ENCODE assay signal across 17 cellular contexts in genomic region chr10:128017825-128018224, GRCh38.
DNase-seq lines count a peak whose midpoint lies in the region; ATAC-seq and TF ChIP-seq lines count a peak whose summit lies in the region.
"Had no signal": no experiment of that assay in that cellular context is flagged by ENCODE, and none has a peak within 500 bp of the region (broad histone marks: within the 10 kb centered on the region; RNA-seq: fewer than 3 reads in every experiment).

No MANE protein-coding gene starts in this region.

- no CpG with 5 or more reads among the region's 14 CpGs for WGBS in neuronal stem cell (ENCODE audit: extremely low coverage in 2 of 2, insufficient read length in 2 of 2, insufficient replicate concordance in 1 of 2), 2 donors

- no peaks in the 10 kb centered on the region for H3K79me1 ChIP-seq in neuronal stem cell (ENCODE audit: low read depth, low read length)

- H3K9me3 Mint-ChIP-seq in activated CD4-positive, alpha-beta memory T cell treated with anti-CD3 and anti-CD28 coated beads, Interleukin-2, amount 10 ng/mL, durations not matched to agents 7 days and 5 days = no peaks in the 10 kb centered on the region
- H3K9me3 Mint-ChIP-seq in activated CD4-positive, alpha-beta memory T cell treated with anti-CD3 and anti-CD28 coated beads for 36 hours = no peaks in the 10 kb centered on the region
- H3K9me3 Mint-ChIP-seq in CD14-positive monocyte = peaks cover 0 to 3% (median 0%) of the 10 kb centered on the region in 7 donors
- H3K9me3 Mint-ChIP-seq in activated T-helper 1 cell treated with anti-CD3 and anti-CD28 coated beads, Interleukin-12 subunit alpha, Interleukin-12 subunit beta, Interleukin-2, Interleukin-4 antibody, amounts not matched to agents 30 ng/mL and 10 ng/mL and 1 ng/mL, durations not matched to agents 14 hours and 24 hours and 36 hours = no peaks in the 10 kb centered on the region

- no peak overlapping the region for H3K4me3 ChIP-seq in neuronal stem cell (ENCODE audit: low read length in 2 of 2)
- H3K4me3 ChIP-seq: A549, K562 had no signal

- no peak overlapping the region for H3K4me2 ChIP-seq in neuronal stem cell (ENCODE audit: insufficient read depth, low read length, poor library complexity, severe bottlenecking)
- H3K4me2 ChIP-seq: A549 had no signal

- H4K91ac ChIP-seq in neuronal stem cell (ENCODE audit: low read depth, low read length, poor library complexity) = no peak overlapping the region

- H3K18ac ChIP-seq in neuronal stem cell (ENCODE audit: low read length) = no peak overlapping the region

- peak overlapping the region; percentile 35 for H2BK5ac ChIP-seq in neuronal stem cell (ENCODE audit: low read length)

- no peak for ATAC-seq in activated CD4-positive, CD25-positive, alpha-beta regulatory T cell treated with anti-CD3 and anti-CD28 coated beads, Interleukin-2, amount 50 U/mL, for 24 hours
- ATAC-seq: A549, K562 had no signal

- POLR2A ChIA-PET in activated CD4-positive, alpha-beta memory T cell treated with anti-CD3 and anti-CD28 coated beads, Interleukin-2, amount 10 ng/mL, durations not matched to agents 7 days and 5 days (lab: Charles Lee) = interaction anchor here (1.1 kb wide), 1 partner anchor 9 kb away, joined by 3 read pairs; no protein-coding TSS in a partner anchor
- POLR2A ChIA-PET in activated CD4-positive, alpha-beta memory T cell treated with anti-CD3 and anti-CD28 coated beads for 36 hours (lab: Charles Lee) = interaction anchor here (0.8 kb wide), 1 partner anchor 9 kb away, joined by 3 read pairs; no protein-coding TSS in a partner anchor

- peak overlapping the region; percentile 30 for H2AK5ac ChIP-seq in neuronal stem cell (ENCODE audit: low read depth, low read length)

- H3K27me3 Mint-ChIP-seq in activated CD4-positive, alpha-beta memory T cell treated with anti-CD3 and anti-CD28 coated beads, Interleukin-2, amount 10 ng/mL, durations not matched to agents 7 days and 5 days = peaks cover 6% of the 10 kb centered on the region
- H3K27me3 Mint-ChIP-seq in activated CD4-positive, alpha-beta memory T cell treated with anti-CD3 and anti-CD28 coated beads for 36 hours = peaks cover 3% of the 10 kb centered on the region
- H3K27me3 Mint-ChIP-seq in CD14-positive monocyte (ENCODE audit: low read depth in 3 of 3) = peaks cover 1 to 4% (median 2%) of the 10 kb centered on the region in 3 donors
- H3K27me3 Mint-ChIP-seq in activated T-helper 1 cell treated with anti-CD3 and anti-CD28 coated beads, Interleukin-12 subunit alpha, Interleukin-12 subunit beta, Interleukin-2, Interleukin-4 antibody, amounts not matched to agents 30 ng/mL and 10 ng/mL and 1 ng/mL, durations not matched to agents 14 hours and 24 hours and 36 hours (ENCODE audit: insufficient read depth) = peaks cover 3% of the 10 kb centered on the region

- H2BK12ac ChIP-seq in neuronal stem cell (ENCODE audit: low read length) = no peak overlapping the region

- CTCF ChIA-PET in activated CD4-positive, alpha-beta memory T cell treated with anti-CD3 and anti-CD28 coated beads, Interleukin-2, amount 10 ng/mL, durations not matched to agents 7 days and 5 days (lab: Charles Lee) = no interaction called here
- CTCF ChIA-PET in activated CD4-positive, alpha-beta memory T cell treated with anti-CD3 and anti-CD28 coated beads for 36 hours (lab: Charles Lee) = interaction anchor here (1.5 kb wide), 1 partner anchor 17 kb away, joined by 3 read pairs; no protein-coding TSS in a partner anchor

- no peak overlapping the region for H3K27ac Mint-ChIP-seq in activated CD4-positive, alpha-beta memory T cell treated with anti-CD3 and anti-CD28 coated beads, Interleukin-2, amount 10 ng/mL, durations not matched to agents 7 days and 5 days
- no peak overlapping the region for H3K27ac Mint-ChIP-seq in activated CD4-positive, alpha-beta memory T cell treated with anti-CD3 and anti-CD28 coated beads for 36 hours
- peak overlapping the region in 1 of 7 donors; percentile 17 for H3K27ac Mint-ChIP-seq in CD14-positive monocyte
- H3K27ac Mint-ChIP-seq in activated T-helper 1 cell treated with anti-CD3 and anti-CD28 coated beads, Interleukin-12 subunit alpha, Interleukin-12 subunit beta, Interleukin-2, Interleukin-4 antibody, amounts not matched to agents 30 ng/mL and 10 ng/mL and 1 ng/mL, durations not matched to agents 14 hours and 24 hours and 36 hours = no peak overlapping the region

- intact Hi-C loops in activated CD4-positive, alpha-beta memory T cell treated with anti-CD3 and anti-CD28 coated beads for 36 hours (cut with micrococcal nuclease) = no loop called here
- intact Hi-C loops in CD14-positive monocyte (cut with micrococcal nuclease) = no loop called here
- intact Hi-C loops in activated T-helper 1 cell treated with anti-CD3 and anti-CD28 coated beads, Interleukin-12 subunit alpha, Interleukin-12 subunit beta, Interleukin-2, Interleukin-4 antibody, amounts not matched to agents 30 ng/mL and 10 ng/mL and 1 ng/mL, durations not matched to agents 14 hours and 24 hours and 36 hours (cut with micrococcal nuclease) = no loop called here

- no peak overlapping the region for H4K8ac ChIP-seq in neuronal stem cell (ENCODE audit: low read depth, low read length)

- H2BK120ac ChIP-seq in neuronal stem cell (ENCODE audit: low read depth, low read length) = no peak overlapping the region

- TF ChIP-seq CTCF in CD14-positive monocyte (IDR thresholded peaks at IDR 0.05) = no peak

- H3K9ac ChIP-seq in neuronal stem cell (ENCODE audit: low read depth, low read length, poor library complexity) = no peak overlapping the region

- no peaks in the 10 kb centered on the region for H3K36me3 ChIP-seq in neuronal stem cell (replicated peaks in 1 of 2; ENCODE audit: control insufficient read depth in 2 of 2, insufficient read depth in 2 of 2, low read length in 2 of 2)

- peak overlapping the region; percentile 45 for H3K4me3 Mint-ChIP-seq in activated CD4-positive, alpha-beta memory T cell treated with anti-CD3 and anti-CD28 coated beads, Interleukin-2, amount 10 ng/mL, durations not matched to agents 7 days and 5 days
- no peak overlapping the region for H3K4me3 Mint-ChIP-seq in activated CD4-positive, alpha-beta memory T cell treated with anti-CD3 and anti-CD28 coated beads for 36 hours
- peak overlapping the region in 1 of 2 donors; percentile 37 for H3K4me3 Mint-ChIP-seq in CD14-positive monocyte
- H3K4me3 Mint-ChIP-seq in activated T-helper 1 cell treated with anti-CD3 and anti-CD28 coated beads, Interleukin-12 subunit alpha, Interleukin-12 subunit beta, Interleukin-2, Interleukin-4 antibody, amounts not matched to agents 30 ng/mL and 10 ng/mL and 1 ng/mL, durations not matched to agents 14 hours and 24 hours and 36 hours = peak overlapping the region; percentile 60

- no peak for DNase-seq in activated CD4-positive, alpha-beta memory T cell treated with anti-CD3 and anti-CD28 coated beads, Interleukin-2, amount 10 ng/mL, durations not matched to agents 7 days and 5 days
- no peak for DNase-seq in activated CD4-positive, alpha-beta memory T cell treated with anti-CD3 and anti-CD28 coated beads for 36 hours
- DNase-seq in CD14-positive monocyte (ENCODE audit: low spot score) (peak; percentile 34), neuronal stem cell (ENCODE audit: low spot score) (no peak), GDM1 (lab: John Stamatoyannopoulos, UW) (no peak), NCI-H1436 (lab: John Stamatoyannopoulos, UW) (no peak)
- DNase-seq in activated T-helper 1 cell treated with anti-CD3 and anti-CD28 coated beads, Interleukin-12 subunit alpha, Interleukin-12 subunit beta, Interleukin-2, Interleukin-4 antibody, amounts not matched to agents 30 ng/mL and 10 ng/mL and 1 ng/mL, durations not matched to agents 14 hours and 24 hours and 36 hours (ENCODE audit: low spot score) = no peak
- DNase-seq: MV-4-11, NCI-H187 treated with DMSO at 0.1 percent for 48 hours, NCI-H2227 treated with DMSO at 0.1 percent for 48 hours, NCI-H510A treated with DMSO at 0.1 percent for 48 hours, NCI-H774, RPMI8226, SHP77 treated with DMSO at 0.1 percent for 48 hours had no signal

- H3K4me1 ChIP-seq in neuronal stem cell (ENCODE audit: control insufficient read depth in 2 of 2, insufficient read depth in 1 of 2, low read depth in 1 of 2, low read length in 2 of 2) = no peaks in the 10 kb centered on the region
- H3K4me1 ChIP-seq: A549 had no signal

- H3K4me1 Mint-ChIP-seq in activated CD4-positive, alpha-beta memory T cell treated with anti-CD3 and anti-CD28 coated beads, Interleukin-2, amount 10 ng/mL, durations not matched to agents 7 days and 5 days = peaks cover 12% of the 10 kb centered on the region
- H3K4me1 Mint-ChIP-seq in activated CD4-positive, alpha-beta memory T cell treated with anti-CD3 and anti-CD28 coated beads for 36 hours (ENCODE audit: low read depth) = peaks cover 8% of the 10 kb centered on the region
- H3K4me1 Mint-ChIP-seq in CD14-positive monocyte = peaks cover 2% of the 10 kb centered on the region
- peaks cover 11% of the 10 kb centered on the region for H3K4me1 Mint-ChIP-seq in activated T-helper 1 cell treated with anti-CD3 and anti-CD28 coated beads, Interleukin-12 subunit alpha, Interleukin-12 subunit beta, Interleukin-2, Interleukin-4 antibody, amounts not matched to agents 30 ng/mL and 10 ng/mL and 1 ng/mL, durations not matched to agents 14 hours and 24 hours and 36 hours (ENCODE audit: low read depth)

- peaks cover 0 to 5% of the 10 kb centered on the region in 2 donors for H3K9me3 ChIP-seq in neuronal stem cell (replicated peaks in 1 of 2; ENCODE audit: control insufficient read depth in 2 of 2, insufficient read depth in 1 of 2, low read depth in 1 of 2, low read length in 2 of 2)
- H3K9me3 ChIP-seq: A549 had no signal

- no peaks in the 10 kb centered on the region for H3K36me3 Mint-ChIP-seq in activated CD4-positive, alpha-beta memory T cell treated with anti-CD3 and anti-CD28 coated beads, Interleukin-2, amount 10 ng/mL, durations not matched to agents 7 days and 5 days (ENCODE audit: low read depth)
- H3K36me3 Mint-ChIP-seq in activated CD4-positive, alpha-beta memory T cell treated with anti-CD3 and anti-CD28 coated beads for 36 hours = no peaks in the 10 kb centered on the region
- H3K36me3 Mint-ChIP-seq in CD14-positive monocyte = peaks cover 28 to 45% of the 10 kb centered on the region in 2 donors
- H3K36me3 Mint-ChIP-seq in activated T-helper 1 cell treated with anti-CD3 and anti-CD28 coated beads, Interleukin-12 subunit alpha, Interleukin-12 subunit beta, Interleukin-2, Interleukin-4 antibody, amounts not matched to agents 30 ng/mL and 10 ng/mL and 1 ng/mL, durations not matched to agents 14 hours and 24 hours and 36 hours (ENCODE audit: low read depth) = no peaks in the 10 kb centered on the region

- H3K23ac ChIP-seq in neuronal stem cell (ENCODE audit: low read depth, low read length, poor library complexity) = peak overlapping the region; percentile 31

- H3K4ac ChIP-seq in neuronal stem cell (ENCODE audit: low read length) = no peak overlapping the region

- H3K27me3 ChIP-seq in neuronal stem cell (ENCODE audit: control insufficient read depth in 3 of 3, insufficient read depth in 3 of 3, low read depth in 1 of 3, low read length in 3 of 3) = no peaks in the 10 kb centered on the region

- no peak overlapping the region for H3K27ac ChIP-seq in neuronal stem cell (replicated peaks; ENCODE audit: low read length)
- H3K27ac ChIP-seq: A549 had no signal

- H3K14ac ChIP-seq in neuronal stem cell (ENCODE audit: low read length) = no peak overlapping the region

- no peak overlapping the region for H2AFZ ChIP-seq in neuronal stem cell (ENCODE audit: low read length)

- H2BK15ac ChIP-seq in neuronal stem cell (ENCODE audit: low read length) = no peak overlapping the region
